Comparison of ENCODE assay signal across 1 cellular context in genomic region chr11:73876424-73877300, GRCh38.
A peak's percentile ranks its signal among the peaks of the same experiment; 100 is the strongest.
TF ChIP-seq lines count a peak whose summit lies in the region.

Gene COA4, minus strand, starts transcription at chr11:73876846. Its CDS starts 3,468 bp downstream, at chr11:73873378.
Gene PAAF1, plus strand, starts transcription at chr11:73876999. Its CDS starts 23 bp downstream, at chr11:73877022.

TF ChIP-seq in HepG2, 621 proteins besides CTCF, POLR2A, EP300 and RAD21 (continued from another document and continues in another):
- TF ChIP-seq ARID3A (IDR thresholded peaks at IDR 0.05; ENCODE audit: low read depth, low read length) (no peak), THAP7 (CRISPR knock-in tag; IDR thresholded peaks at IDR 0.05) (peak; percentile 93; the same call in 1 of the 2 replicates), ZNF501 (CRISPR knock-in tag; IDR thresholded peaks at IDR 0.05) (peak; percentile 86), IKZF4 (CRISPR knock-in tag; IDR thresholded peaks at IDR 0.05; ENCODE audit: borderline replicate concordance, low read depth, not compliant biosample characterization) (peak; percentile 65), BCL6 (CRISPR knock-in tag; IDR thresholded peaks at IDR 0.05) (peak; percentile 81), ZNF143 (CRISPR knock-in tag; IDR thresholded peaks at IDR 0.05) (peak; percentile 46; the same call in 1 of the 2 replicates), DDIT3 (CRISPR knock-in tag; IDR thresholded peaks at IDR 0.05) (no peak), UBTF (CRISPR knock-in tag; IDR thresholded peaks at IDR 0.05) (peak; percentile 91), CHD4 (IDR thresholded peaks at IDR 0.05; ENCODE audit: borderline replicate concordance, low read length) (peak; percentile 53; the same call in 1 of the 2 replicates), ZNF879 (CRISPR knock-in tag; IDR thresholded peaks at IDR 0.05) (no peak), ZNF512B (CRISPR knock-in tag; IDR thresholded peaks at IDR 0.05; ENCODE audit: borderline replicate concordance) (no peak), ZNF546 (CRISPR knock-in tag; conservative IDR thresholded peaks at IDR 0.05) (no peak), ZNF747 (CRISPR knock-in tag; IDR thresholded peaks at IDR 0.05; ENCODE audit: borderline replicate concordance) (peak; percentile 91; the same call in 1 of the 2 replicates), PRMT3 (CRISPR knock-in tag; IDR thresholded peaks at IDR 0.05; ENCODE audit: borderline replicate concordance, low read depth) (no peak; the same call in 1 of the 2 replicates), MIER3 (CRISPR knock-in tag; IDR thresholded peaks at IDR 0.05; ENCODE audit: borderline replicate concordance) (no peak; the same call in 1 of the 2 replicates), PAX8 (CRISPR knock-in tag; IDR thresholded peaks at IDR 0.05; ENCODE audit: borderline replicate concordance) (peak; percentile 61; the same call in 1 of the 2 replicates), PHB2 (IDR thresholded peaks at IDR 0.05; ENCODE audit: partially characterized antibody) (no peak), ZBTB33 (CRISPR knock-in tag; IDR thresholded peaks at IDR 0.05) (peak; percentile 25; the same call in 1 of the 2 replicates), ZNF878 (CRISPR knock-in tag; IDR thresholded peaks at IDR 0.05) (peak; percentile 78; the same call in 1 of the 2 replicates), CAMTA2 (CRISPR knock-in tag; IDR thresholded peaks at IDR 0.05; ENCODE audit: borderline replicate concordance) (peak; percentile 61; the same call in 1 of the 2 replicates), ZNF780A (CRISPR knock-in tag; IDR thresholded peaks at IDR 0.05) (no peak), ZNF33A (CRISPR knock-in tag; IDR thresholded peaks at IDR 0.05; ENCODE audit: borderline replicate concordance) (no peak), SMC3 (IDR thresholded peaks at IDR 0.05; ENCODE audit: low read length) (no peak), RORA (CRISPR knock-in tag; IDR thresholded peaks at IDR 0.05) (no peak), WIZ (CRISPR knock-in tag; IDR thresholded peaks at IDR 0.05) (peak; percentile 43; the same call in 1 of the 2 replicates), RFXANK (CRISPR knock-in tag; IDR thresholded peaks at IDR 0.05) (0 out of 2 replicates have a peak, but pooled peaks have one; percentile 15), ZNF280B (CRISPR knock-in tag; IDR thresholded peaks at IDR 0.05; ENCODE audit: borderline replicate concordance) (no peak; the same call in 1 of the 2 replicates), TEAD2 (CRISPR knock-in tag; IDR thresholded peaks at IDR 0.05) (no peak), ATM (IDR thresholded peaks at IDR 0.05; ENCODE audit: borderline replicate concordance) (no peak), ZNF496 (CRISPR knock-in tag; IDR thresholded peaks at IDR 0.05; ENCODE audit: insufficient replicate concordance) (no peak), HBP1 (CRISPR knock-in tag; IDR thresholded peaks at IDR 0.05; ENCODE audit: low read depth) (0 out of 2 replicates have a peak, but pooled peaks have one; percentile 21), ZNF180 (CRISPR knock-in tag; IDR thresholded peaks at IDR 0.05; ENCODE audit: borderline replicate concordance, low read depth) (no peak; the same call in 1 of the 2 replicates), MATR3 (CRISPR knock-in tag; IDR thresholded peaks at IDR 0.05) (no peak), ZNF652 (CRISPR knock-in tag; IDR thresholded peaks at IDR 0.05; ENCODE audit: borderline replicate concordance, low read depth) (no peak; the same call in 1 of the 2 replicates), BCL3 (CRISPR knock-in tag; IDR thresholded peaks at IDR 0.05) (peak; percentile 19; the same call in 1 of the 2 replicates), HOXA7 (CRISPR knock-in tag; IDR thresholded peaks at IDR 0.05) (no peak), ZNF362 (CRISPR knock-in tag; IDR thresholded peaks at IDR 0.05; ENCODE audit: borderline replicate concordance) (peak; percentile 31; the same call in 1 of the 2 replicates), NR1H2 (CRISPR knock-in tag; IDR thresholded peaks at IDR 0.05; ENCODE audit: borderline replicate concordance, low read depth) (no peak; the same call in 1 of the 2 replicates), ZNF441 (CRISPR knock-in tag; IDR thresholded peaks at IDR 0.05; ENCODE audit: borderline replicate concordance) (no peak; the same call in 1 of the 2 replicates), ZBTB46 (CRISPR knock-in tag; IDR thresholded peaks at IDR 0.05; ENCODE audit: borderline replicate concordance) (no peak)
